Comparison of ENCODE assay signal across 17 cellular contexts in genomic region chr11:126432525-126432924, GRCh38.
DNase-seq lines count a peak whose midpoint lies in the region; ATAC-seq and TF ChIP-seq lines count a peak whose summit lies in the region.
"Had no signal": no experiment of that assay in that cellular context is flagged by ENCODE, and none has a peak within 500 bp of the region (broad histone marks: within the 10 kb centered on the region; RNA-seq: fewer than 3 reads in every experiment).

No MANE protein-coding gene starts in this region.

- no peaks in the 10 kb centered on the region for H4K20me1 ChIP-seq in smooth muscle cell (ENCODE audit: low read depth)

- H3K4me3 ChIP-seq in tibial artery (no peak overlapping the region), brain microvascular endothelial cell (ENCODE audit: low read depth, low read length) (no peak overlapping the region), mesendoderm (ENCODE audit: low read length) (no peak overlapping the region), smooth muscle cell (no peak overlapping the region)
- H3K4me3 ChIP-seq: lung had no signal

- no peak overlapping the region for H2BK15ac ChIP-seq in mesendoderm (replicated peaks; ENCODE audit: low read depth)

- H4K8ac ChIP-seq in mesendoderm (ENCODE audit: low read depth, low read length), result no peak overlapping the region

- ATAC-seq in Right ventricle myocardium superior (ENCODE audit: poor library complexity), result peak; percentile 11
- ATAC-seq: activated CD4-positive, CD25-positive, alpha-beta regulatory T cell treated with anti-CD3 and anti-CD28 coated beads, Interleukin-2, amount 50 U/mL, for 24 hours; natural killer cell had no signal

- no peak overlapping the region for H2BK5ac ChIP-seq in mesendoderm (ENCODE audit: low read length)

- no peak overlapping the region for H4K5ac ChIP-seq in mesendoderm (ENCODE audit: low read length)

- in situ Hi-C loops in brain microvascular endothelial cell (cut with HindIII; ENCODE audit: low pct_ligation_motif_present, low sequenced_read_pairs), result no loop called here

- no peaks in the 10 kb centered on the region for H3F3A ChIP-seq in smooth muscle cell (ENCODE audit: low read depth)

- H3K4me1 ChIP-seq in tibial artery (peaks cover 0 to 17% (median 1%) of the 10 kb centered on the region in 4 donors), mesendoderm (ENCODE audit: control insufficient read depth, low read depth, low read length) (peaks cover 8% of the 10 kb centered on the region), smooth muscle cell (ENCODE audit: low read depth) (peaks cover 22% of the 10 kb centered on the region)

- no peak for DNase-seq in RWPE1 (ENCODE audit: low spot score)
- DNase-seq in Right ventricle myocardium superior, result no peak
- peak; percentile 37 for DNase-seq in myocyte (ENCODE audit: low read depth)
- no peak for DNase-seq in tibial artery
- no peak for DNase-seq in NCI-H2227 treated with DMSO at 0.1 percent for 48 hours (lab: John Stamatoyannopoulos, UW)
- DNase-seq in brain microvascular endothelial cell, result no peak
- no peak for DNase-seq in mesendoderm
- DNase-seq in smooth muscle cell (lab: John Stamatoyannopoulos, UW; ENCODE audit: unreplicated experiment), result no peak
- DNase-seq: central memory CD4-positive, alpha-beta T cell; DMS79 treated with DMSO at 0.1 percent for 48 hours; MM.1S; natural killer cell; NCI-H1694; NCI-H345 had no signal

- intact Hi-C loops in Right ventricle myocardium superior (cut with DNase I) (no loop called here), tibial artery (cut with DNase I; ENCODE audit: low total_unique reads) (no loop called here)

- peak overlapping the region; percentile 87 for H3K27ac ChIP-seq in RWPE1
- H3K27ac ChIP-seq in tibial artery, result peak overlapping the region; percentile 53 to 63
- H3K27ac ChIP-seq in brain microvascular endothelial cell, result no peak overlapping the region
- no peak overlapping the region for H3K27ac ChIP-seq in mesendoderm (ENCODE audit: low read depth, low read length)
- H3K27ac ChIP-seq in smooth muscle cell (ENCODE audit: low read depth), result no peak overlapping the region
- H3K27ac ChIP-seq: HL-60 had no signal

- H3K79me2 ChIP-seq in mesendoderm (ENCODE audit: control insufficient read depth, insufficient read depth, low read length), result no peaks in the 10 kb centered on the region
- H3K79me2 ChIP-seq in smooth muscle cell (ENCODE audit: low read depth), result no peaks in the 10 kb centered on the region

- H3K9me3 ChIP-seq in tibial artery (no peaks in the 10 kb centered on the region), smooth muscle cell (replicated peaks; ENCODE audit: low read depth) (no peaks in the 10 kb centered on the region)

- no peak overlapping the region for H2AK5ac ChIP-seq in mesendoderm (ENCODE audit: low read length)

- H3K36me3 ChIP-seq in tibial artery (no peaks in the 10 kb centered on the region), brain microvascular endothelial cell (replicated peaks) (no peaks in the 10 kb centered on the region), mesendoderm (ENCODE audit: control insufficient read depth, insufficient read depth, low read length) (no peaks in the 10 kb centered on the region), smooth muscle cell (ENCODE audit: low read depth) (no peaks in the 10 kb centered on the region)

- WGBS in mesendoderm (ENCODE audit: extremely low coverage, insufficient coverage, low lambda C conversion rate), result no CpG with 5 or more reads among the region's 6 CpGs
- 92% methylated on average over 6 of the region's 6 CpGs for WGBS in smooth muscle cell (ENCODE audit: low lambda C conversion rate)

- no peak overlapping the region for H3K18ac ChIP-seq in mesendoderm (ENCODE audit: low read length)

- no peak overlapping the region for H3K56ac ChIP-seq in mesendoderm (ENCODE audit: low read length)

- H3K9ac ChIP-seq in mesendoderm (ENCODE audit: low read length), result no peak overlapping the region
- H3K9ac ChIP-seq in smooth muscle cell (ENCODE audit: low read depth), result no peak overlapping the region

- CTCF ChIA-PET in RWPE1 (lab: Yijun Ruan, JAX), result interaction anchor here (0.6 to 3.4 kb wide), 3 partner anchors 48 to 122 kb away, joined by 3 to 15 read pairs (median 10); no protein-coding TSS in a partner anchor

- no peak overlapping the region for H3K4me2 ChIP-seq in mesendoderm (ENCODE audit: low read length)
- no peak overlapping the region for H3K4me2 ChIP-seq in smooth muscle cell

- no peak overlapping the region for H2BK120ac ChIP-seq in mesendoderm (ENCODE audit: low read depth, low read length)

- H3K27me3 ChIP-seq in tibial artery (no peaks in the 10 kb centered on the region), brain microvascular endothelial cell (replicated peaks) (no peaks in the 10 kb centered on the region), mesendoderm (ENCODE audit: insufficient read depth, low read length, poor library complexity) (no peaks in the 10 kb centered on the region), smooth muscle cell (ENCODE audit: low read depth) (no peaks in the 10 kb centered on the region)

- no peak for TF ChIP-seq CTCF in RWPE1 (conservative IDR thresholded peaks at IDR 0.05; ENCODE audit: low read depth)
- TF ChIP-seq CTCF in tibial artery (IDR thresholded peaks at IDR 0.05), result no peak
- no peak for TF ChIP-seq CTCF in brain microvascular endothelial cell (IDR thresholded peaks at IDR 0.05; ENCODE audit: low read depth, low read length, missing control alignments)
- no peak for TF ChIP-seq CTCF in smooth muscle cell (IDR thresholded peaks at IDR 0.05; ENCODE audit: borderline replicate concordance, insufficient read depth, poor library complexity, severe bottlenecking)

- POLR2A ChIA-PET in RWPE1 (lab: Yijun Ruan, JAX; ENCODE audit: low non-redundant PET), result no interaction called here

- H3K79me1 ChIP-seq in mesendoderm (ENCODE audit: low read length), result no peaks in the 10 kb centered on the region

- no peak overlapping the region for H3K4ac ChIP-seq in mesendoderm (ENCODE audit: low read depth, low read length)

- no peak overlapping the region for H3K23ac ChIP-seq in mesendoderm (ENCODE audit: low read length)

- no peak overlapping the region for H2AFZ ChIP-seq in smooth muscle cell (ENCODE audit: low read depth)

Comparison
In these comparisons a context has a peak if more than half of its experiments do, and no peak if none do; other contexts are left out.
1. H3K27ac ChIP-seq: peak in RWPE1 (single experiment) and tibial artery (2 of 2); none in brain microvascular endothelial cell (single experiment), mesendoderm (single experiment) and smooth muscle cell (single experiment).